ENCODE assay signal across 1 cellular context in genomic region chr12:8948711-8949524, GRCh38.
TF ChIP-seq lines count a peak whose summit lies in the region.

No MANE protein-coding gene starts in this region.

TF ChIP-seq in WTC11, 78 proteins besides CTCF, POLR2A, EP300 and RAD21 (continued from another document):
- TF ChIP-seq PRDM15 (CRISPR knock-in tag; IDR thresholded peaks at IDR 0.05) (no peak), ZNF396 (CRISPR knock-in tag; IDR thresholded peaks at IDR 0.05; ENCODE audit: borderline replicate concordance) (no peak), NFATC4 (CRISPR knock-in tag; IDR thresholded peaks at IDR 0.05) (no peak), ZNF416 (CRISPR knock-in tag; IDR thresholded peaks at IDR 0.05) (no peak), SP1 (CRISPR knock-in tag; conservative IDR thresholded peaks at IDR 0.05) (no peak), MLX (CRISPR knock-in tag; IDR thresholded peaks at IDR 0.05) (no peak), ELF4 (CRISPR knock-in tag; IDR thresholded peaks at IDR 0.05; ENCODE audit: low read depth) (no peak), NR3C1 (CRISPR knock-in tag; conservative IDR thresholded peaks at IDR 0.05; ENCODE audit: low read depth) (0 out of 2 replicates have a peak, but pooled peaks have one; percentile 77), ZNF532 (CRISPR knock-in tag; IDR thresholded peaks at IDR 0.05; ENCODE audit: borderline replicate concordance) (no peak), ZNF263 (CRISPR knock-in tag; IDR thresholded peaks at IDR 0.05; ENCODE audit: low read depth) (no peak), ZNF317 (CRISPR knock-in tag; IDR thresholded peaks at IDR 0.05; ENCODE audit: borderline replicate concordance, low read depth) (no peak), USF1 (CRISPR knock-in tag; IDR thresholded peaks at IDR 0.05) (no peak), GTF2I (CRISPR knock-in tag; conservative IDR thresholded peaks at IDR 0.05) (no peak)
